24 cellular contexts compared by ENCODE assay signal in the genomic region with DNA sequence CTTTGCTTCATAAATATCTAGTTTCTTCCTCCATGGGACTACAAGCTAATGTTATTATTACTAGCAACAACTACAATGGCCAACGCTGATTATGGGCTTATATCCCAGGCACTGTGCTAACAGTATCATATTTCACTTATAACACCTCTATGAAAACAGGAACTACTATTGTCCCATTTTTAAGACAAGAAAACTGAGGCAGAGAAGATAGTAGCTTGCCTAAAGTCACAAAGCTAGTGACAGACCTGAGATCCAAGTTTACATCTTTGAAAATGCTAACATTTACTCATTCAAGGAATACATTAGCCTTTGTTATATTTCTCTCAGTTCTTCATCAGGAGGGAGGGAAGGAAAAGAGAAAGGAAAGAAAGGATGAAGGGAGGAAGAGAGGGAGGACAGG. TPM values are rescaled to one million over a fixed set of nuclear protein-coding genes. Genes with fewer than 3 reads are reported as not detected.
DNase-seq lines count a peak whose midpoint lies in the region; ATAC-seq and TF ChIP-seq lines count a peak whose summit lies in the region.
"Had no signal": no experiment of that assay in that cellular context is flagged by ENCODE, and none has a peak within 500 bp of the region (broad histone marks: within the 10 kb centered on the region; RNA-seq: fewer than 3 reads in every experiment).

No MANE protein-coding gene starts in this region.

- peaks cover 34% of the 10 kb centered on the region for H3K36me3 Mint-ChIP-seq in activated CD4-positive, alpha-beta T cell treated with anti-CD3 and anti-CD28 coated beads for 36 hours (ENCODE audit: low read depth)
- H3K36me3 Mint-ChIP-seq in activated T-helper 1 cell treated with anti-CD3 and anti-CD28 coated beads, Interleukin-12 subunit alpha, Interleukin-12 subunit beta, Interleukin-2, Interleukin-4 antibody, amounts not matched to agents 30 ng/mL and 10 ng/mL and 1 ng/mL, durations not matched to agents 14 hours and 24 hours and 36 hours (ENCODE audit: low read depth) = peaks cover 49% of the 10 kb centered on the region
- H3K36me3 Mint-ChIP-seq in naive thymus-derived CD8-positive, alpha-beta T cell = peaks cover 5 to 88% (median 19%) of the 10 kb centered on the region in 3 donors

- DNase-seq in activated CD4-positive, alpha-beta T cell treated with anti-CD3 and anti-CD28 coated beads for 36 hours = no peak
- DNase-seq in activated CD4-positive, alpha-beta T cell treated with anti-CD3 and anti-CD28 coated beads for 4 hours = no peak
- no peak for DNase-seq in activated T-helper 1 cell treated with anti-CD3 and anti-CD28 coated beads, Interleukin-12 subunit alpha, Interleukin-12 subunit beta, Interleukin-2, Interleukin-4 antibody, amounts not matched to agents 30 ng/mL and 10 ng/mL and 1 ng/mL, durations not matched to agents 14 hours and 24 hours and 36 hours (ENCODE audit: low spot score)
- no peak for DNase-seq in naive thymus-derived CD8-positive, alpha-beta T cell
- no peak for DNase-seq in SJCRH30
- DNase-seq in HPDE6-E6E7 (ENCODE audit: extremely low spot score) = no peak
- DNase-seq: activated CD4-positive, CD25-positive, alpha-beta regulatory T cell; activated effector memory CD4-positive, alpha-beta T cell treated with anti-CD3 and anti-CD28 coated beads, Interleukin-2, amount 50 U/mL, for 16 hours; amygdala; BE2C; cortex of kidney; kidney glomerular epithelial cell; mammary epithelial cell; MM.1S; NCI-H1436 treated with DMSO at 0.1 percent for 48 hours; NCI-H526 treated with DMSO at 0.1 percent for 48 hours; occipital lobe; stimulated activated CD4-positive, alpha-beta T cell treated with anti-CD3 and anti-CD28 coated beads, Interleukin-4, amount 100 ng/mL, for 4 hours; T1000 had no signal

- TF ChIP-seq CTCF in C4-2B (conservative IDR thresholded peaks at IDR 0.05) = no peak

- H3K4me1 ChIP-seq in SJCRH30 = no peaks in the 10 kb centered on the region
- H3K4me1 ChIP-seq: A549, BE2C had no signal

- peak overlapping the region; percentile 2 for H3K27ac Mint-ChIP-seq in activated CD4-positive, alpha-beta T cell treated with anti-CD3 and anti-CD28 coated beads for 36 hours
- peak overlapping the region; percentile 76 for H3K27ac Mint-ChIP-seq in activated T-helper 1 cell treated with anti-CD3 and anti-CD28 coated beads, Interleukin-12 subunit alpha, Interleukin-12 subunit beta, Interleukin-2, Interleukin-4 antibody, amounts not matched to agents 30 ng/mL and 10 ng/mL and 1 ng/mL, durations not matched to agents 14 hours and 24 hours and 36 hours
- H3K27ac Mint-ChIP-seq in naive thymus-derived CD8-positive, alpha-beta T cell = peak overlapping the region in 6 of 10 donors; percentile 47 to 65 (median 56)
- H3K27ac Mint-ChIP-seq: type B pancreatic cell had no signal

- POLR2A ChIA-PET in activated CD4-positive, alpha-beta T cell treated with anti-CD3 and anti-CD28 coated beads for 36 hours (lab: Charles Lee) = interaction anchor here (0.6 kb wide), 1 partner anchor 1207 kb away, joined by 4 read pairs; no protein-coding TSS in a partner anchor
- POLR2A ChIA-PET in naive thymus-derived CD8-positive, alpha-beta T cell (lab: Charles Lee) = interaction anchor here (0.5 kb wide), 1 partner anchor 1773 kb away, joined by 5 read pairs; no protein-coding TSS in a partner anchor

- CTCF ChIA-PET in activated CD4-positive, alpha-beta T cell treated with anti-CD3 and anti-CD28 coated beads for 36 hours (lab: Charles Lee) = interaction anchor here (1.2 kb wide), 1 partner anchor 23 kb away, joined by 3 read pairs; no protein-coding TSS in a partner anchor

- H3K27me3 Mint-ChIP-seq in activated CD4-positive, alpha-beta T cell treated with anti-CD3 and anti-CD28 coated beads for 36 hours = no peaks in the 10 kb centered on the region
- H3K27me3 Mint-ChIP-seq in activated T-helper 1 cell treated with anti-CD3 and anti-CD28 coated beads, Interleukin-12 subunit alpha, Interleukin-12 subunit beta, Interleukin-2, Interleukin-4 antibody, amounts not matched to agents 30 ng/mL and 10 ng/mL and 1 ng/mL, durations not matched to agents 14 hours and 24 hours and 36 hours (ENCODE audit: insufficient read depth) = no peaks in the 10 kb centered on the region
- no peaks in the 10 kb centered on the region for H3K27me3 Mint-ChIP-seq in naive thymus-derived CD8-positive, alpha-beta T cell
- H3K27me3 Mint-ChIP-seq: type B pancreatic cell had no signal

- no peak overlapping the region for H3K4me3 Mint-ChIP-seq in activated CD4-positive, alpha-beta T cell treated with anti-CD3 and anti-CD28 coated beads for 36 hours
- no peak overlapping the region for H3K4me3 Mint-ChIP-seq in activated T-helper 1 cell treated with anti-CD3 and anti-CD28 coated beads, Interleukin-12 subunit alpha, Interleukin-12 subunit beta, Interleukin-2, Interleukin-4 antibody, amounts not matched to agents 30 ng/mL and 10 ng/mL and 1 ng/mL, durations not matched to agents 14 hours and 24 hours and 36 hours
- no peak overlapping the region for H3K4me3 Mint-ChIP-seq in naive thymus-derived CD8-positive, alpha-beta T cell
- H3K4me3 Mint-ChIP-seq: type B pancreatic cell had no signal

- intact Hi-C loops in activated CD4-positive, alpha-beta T cell treated with anti-CD3 and anti-CD28 coated beads for 36 hours (cut with DNase I, micrococcal nuclease) = no loop called here
- intact Hi-C loops in activated T-helper 1 cell treated with anti-CD3 and anti-CD28 coated beads, Interleukin-12 subunit alpha, Interleukin-12 subunit beta, Interleukin-2, Interleukin-4 antibody, amounts not matched to agents 30 ng/mL and 10 ng/mL and 1 ng/mL, durations not matched to agents 14 hours and 24 hours and 36 hours (cut with micrococcal nuclease) = no loop called here

- no peak for ATAC-seq in activated CD4-positive, alpha-beta T cell treated with anti-CD3 and anti-CD28 coated beads for 36 hours
- ATAC-seq in naive thymus-derived CD8-positive, alpha-beta T cell = no peak
- ATAC-seq in GM21786 (IDR thresholded peaks at IDR 0.05; ENCODE audit: unreplicated experiment) = no peak
- ATAC-seq: A549 had no signal

- H3K27ac ChIP-seq in C4-2B = peak overlapping the region; percentile 100
- no peak overlapping the region for H3K27ac ChIP-seq in SJCRH30
- H3K27ac ChIP-seq: A549, SK-N-MC had no signal

- H3K4me3 ChIP-seq in SJCRH30 = no peak overlapping the region
- H3K4me3 ChIP-seq: A549, SK-N-MC had no signal

- peaks cover 10% of the 10 kb centered on the region for H3K4me1 Mint-ChIP-seq in activated CD4-positive, alpha-beta T cell treated with anti-CD3 and anti-CD28 coated beads for 36 hours
- H3K4me1 Mint-ChIP-seq in activated T-helper 1 cell treated with anti-CD3 and anti-CD28 coated beads, Interleukin-12 subunit alpha, Interleukin-12 subunit beta, Interleukin-2, Interleukin-4 antibody, amounts not matched to agents 30 ng/mL and 10 ng/mL and 1 ng/mL, durations not matched to agents 14 hours and 24 hours and 36 hours (ENCODE audit: low read depth) = peaks cover 22% of the 10 kb centered on the region
- peaks cover 2 to 17% (median 4%) of the 10 kb centered on the region in 4 donors for H3K4me1 Mint-ChIP-seq in naive thymus-derived CD8-positive, alpha-beta T cell

- no peaks in the 10 kb centered on the region for H3K9me3 Mint-ChIP-seq in activated CD4-positive, alpha-beta T cell treated with anti-CD3 and anti-CD28 coated beads for 36 hours (ENCODE audit: low read depth)
- H3K9me3 Mint-ChIP-seq in activated T-helper 1 cell treated with anti-CD3 and anti-CD28 coated beads, Interleukin-12 subunit alpha, Interleukin-12 subunit beta, Interleukin-2, Interleukin-4 antibody, amounts not matched to agents 30 ng/mL and 10 ng/mL and 1 ng/mL, durations not matched to agents 14 hours and 24 hours and 36 hours = no peaks in the 10 kb centered on the region
- H3K9me3 Mint-ChIP-seq in naive thymus-derived CD8-positive, alpha-beta T cell = no peaks in the 10 kb centered on the region
- H3K9me3 Mint-ChIP-seq: type B pancreatic cell had no signal

- H3K27me3 ChIP-seq in SJCRH30 = no peaks in the 10 kb centered on the region
- H3K27me3 ChIP-seq: BE2C had no signal

- peaks cover 62% of the 10 kb centered on the region for H3K36me3 ChIP-seq in SJCRH30

- no peaks in the 10 kb centered on the region for H3K9me3 ChIP-seq in SJCRH30 (replicated peaks)
- H3K9me3 ChIP-seq: A549, BE2C had no signal

RNA-seq across cellular contexts. Expression of a gene that starts 32.8 kb away (rescaled TPM):
- 10 to 100 TPM; 50.2 to 58.2 TPM for total RNA-seq in activated CD4-positive, alpha-beta T cell treated with anti-CD3 and anti-CD28 coated beads for 36 hours
- total RNA-seq in activated T-helper 1 cell treated with anti-CD3 and anti-CD28 coated beads, Interleukin-12 subunit alpha, Interleukin-12 subunit beta, Interleukin-2, Interleukin-4 antibody, amounts not matched to agents 30 ng/mL and 10 ng/mL and 1 ng/mL, durations not matched to agents 14 hours and 24 hours and 36 hours = 86.2 and 87.5 TPM in 2 replicates
- total RNA-seq in naive thymus-derived CD8-positive, alpha-beta T cell = 100 to 1,000 TPM in 1 of 2 experiments, 10 to 100 TPM in 1; 99.0 to 102 TPM
- polyA plus RNA-seq in naive thymus-derived CD8-positive, alpha-beta T cell = 10 to 100 TPM; 54.9 to 67.4 (median 57.6) TPM
- 31.4 and 38.0 TPM in 2 replicates for total RNA-seq in SJCRH30 (2014; rRNA removed; shearing (Covaris generic))

RNA-seq across cellular contexts. Expression of a gene that starts 35.9 kb away (rescaled TPM):
- 10 to 100 TPM; 38.2 to 39.8 TPM for total RNA-seq in activated CD4-positive, alpha-beta T cell treated with anti-CD3 and anti-CD28 coated beads for 36 hours
- 60.4 and 62.4 TPM in 2 replicates for total RNA-seq in activated T-helper 1 cell treated with anti-CD3 and anti-CD28 coated beads, Interleukin-12 subunit alpha, Interleukin-12 subunit beta, Interleukin-2, Interleukin-4 antibody, amounts not matched to agents 30 ng/mL and 10 ng/mL and 1 ng/mL, durations not matched to agents 14 hours and 24 hours and 36 hours
- 10 to 100 TPM; 56.8 to 61.7 TPM for total RNA-seq in naive thymus-derived CD8-positive, alpha-beta T cell
- polyA plus RNA-seq in naive thymus-derived CD8-positive, alpha-beta T cell = 10 to 100 TPM; 37.0 to 45.9 (median 40.1) TPM
- 32.7 and 37.4 TPM in 2 replicates for total RNA-seq in SJCRH30 (2014; rRNA removed; shearing (Covaris generic))

Comparison
In these comparisons a context has a peak if more than half of its experiments do, and no peak if none do; other contexts are left out.
1. H3K27ac Mint-ChIP-seq: peak in every context shown above with its lines; median percentile 76 in activated T-helper 1 cell treated with anti-CD3 and anti-CD28 coated beads, Interleukin-12 subunit alpha, Interleukin-12 subunit beta, Interleukin-2, Interleukin-4 antibody, amounts not matched to agents 30 ng/mL and 10 ng/mL and 1 ng/mL, durations not matched to agents 14 hours and 24 hours and 36 hours; 56 in naive thymus-derived CD8-positive, alpha-beta T cell; 2 in activated CD4-positive, alpha-beta T cell treated with anti-CD3 and anti-CD28 coated beads for 36 hours.